ENCODE assay signal across 1 cellular context in the genomic region with DNA sequence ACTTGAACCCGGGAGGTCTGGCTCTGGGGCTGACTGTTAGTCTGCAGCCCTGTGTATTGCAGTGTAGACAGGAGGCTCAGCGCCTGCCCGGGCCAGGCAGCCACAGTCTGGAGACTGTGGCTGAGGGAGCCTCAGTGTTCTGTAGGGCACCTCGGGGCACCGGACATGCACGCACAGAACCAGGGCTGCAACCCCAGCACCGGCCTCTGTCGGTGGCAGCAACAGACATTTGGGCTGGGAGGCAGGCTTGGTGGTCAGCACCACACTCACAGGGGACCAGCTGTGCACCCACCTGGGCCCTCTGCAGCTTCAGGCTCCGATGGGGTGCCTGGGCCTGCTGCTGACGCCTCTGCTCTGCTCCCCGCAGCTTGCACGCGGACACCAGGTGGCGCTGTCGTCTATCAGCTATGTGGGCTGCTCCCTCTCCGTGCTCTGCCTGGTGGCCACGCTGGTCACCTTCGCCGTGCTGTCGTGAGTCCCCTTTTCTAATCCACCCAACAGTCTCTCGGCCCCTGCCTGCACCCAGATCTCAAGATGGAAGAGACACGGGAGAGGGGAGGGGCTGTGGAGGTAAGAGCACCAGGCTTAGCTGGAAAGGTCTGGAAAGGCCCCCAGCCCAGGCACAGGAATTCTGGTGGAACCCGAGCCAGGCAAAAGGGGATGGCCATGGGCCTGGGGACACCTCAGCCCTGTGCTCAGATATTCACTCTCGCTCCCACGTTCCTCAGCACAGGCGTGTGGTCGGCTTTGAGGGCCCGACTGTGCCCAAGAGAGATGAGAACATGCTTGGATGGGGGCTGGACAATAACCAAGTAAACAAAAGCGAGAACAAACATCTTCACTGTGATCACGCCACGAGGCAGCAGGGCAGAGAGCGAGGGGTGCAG.
A peak's percentile ranks its signal among the peaks of the same experiment; 100 is the strongest.
TF ChIP-seq lines count a peak whose summit lies in the region.

No MANE protein-coding gene starts in this region.

TF ChIP-seq in K562, 482 proteins besides CTCF, POLR2A, EP300 and RAD21 (continued from another document and continues in another):
- TF ChIP-seq ZBTB9 (CRISPR knock-in tag; IDR thresholded peaks at IDR 0.05) (peak; percentile 15; the same call in 1 of the 2 replicates), ZFX (CRISPR knock-in tag; IDR thresholded peaks at IDR 0.05) (peak; percentile 51), ARHGAP35 (IDR thresholded peaks at IDR 0.05; ENCODE audit: partially characterized antibody) (no peak), TAF9B (IDR thresholded peaks at IDR 0.05; ENCODE audit: partially characterized antibody) (no peak), NR1H2 (CRISPR knock-in tag; IDR thresholded peaks at IDR 0.05) (no peak), TCF7L2 (IDR thresholded peaks at IDR 0.05; ENCODE audit: low read depth, low read length) (no peak), MCM7 (IDR thresholded peaks at IDR 0.05) (no peak), ELF1 (tag; IDR thresholded peaks at IDR 0.05) (no peak), ZKSCAN3 (CRISPR knock-in tag; IDR thresholded peaks at IDR 0.05) (no peak), NCOA1 (IDR thresholded peaks at IDR 0.05; ENCODE audit: low read depth) (no peak), TFAP4 (CRISPR knock-in tag; IDR thresholded peaks at IDR 0.05; ENCODE audit: borderline replicate concordance) (peak; percentile 71; the same call in 1 of the 2 replicates), MAZ (CRISPR knock-in tag; conservative IDR thresholded peaks at IDR 0.05 in 1 of 2, IDR thresholded peaks at IDR 0.05 in 1 of 2) (peak; percentile 57 to 77; a peak in 3 of 4 replicates), CREB1 (IDR thresholded peaks at IDR 0.05) (no peak), CREB1 (CRISPR knock-in tag; IDR thresholded peaks at IDR 0.05) (peak; percentile 58), SUPT5H (IDR thresholded peaks at IDR 0.05) (no peak), DLX4 (CRISPR knock-in tag; IDR thresholded peaks at IDR 0.05) (no peak), NFATC3 (IDR thresholded peaks at IDR 0.05) (no peak), PREB (CRISPR knock-in tag; IDR thresholded peaks at IDR 0.05) (no peak), YBX1 (IDR thresholded peaks at IDR 0.05) (no peak), ZNF311 (CRISPR knock-in tag; IDR thresholded peaks at IDR 0.05) (no peak), E2F6 (IDR thresholded peaks at IDR 0.05; ENCODE audit: borderline replicate concordance in 1 of 2, extremely low read depth in 1 of 2, insufficient read depth in 1 of 2, insufficient read length in 1 of 2, low read depth in 1 of 2, low read length in 1 of 2, poor library complexity in 1 of 2, severe bottlenecking in 1 of 2) (peak in 1 of 2 experiments; percentile 22), ZNF778 (CRISPR knock-in tag; IDR thresholded peaks at IDR 0.05) (no peak), NR4A1 (CRISPR knock-in tag; IDR thresholded peaks at IDR 0.05) (no peak), NR4A1 (tag; IDR thresholded peaks at IDR 0.05) (no peak), ATF7 (IDR thresholded peaks at IDR 0.05) (peak; percentile 33; the same call in 1 of the 2 replicates), MCM5 (IDR thresholded peaks at IDR 0.05; ENCODE audit: low read depth) (no peak), STAG1 (CRISPR knock-in tag; IDR thresholded peaks at IDR 0.05; ENCODE audit: borderline replicate concordance) (peak; percentile 99), ZC3H8 (IDR thresholded peaks at IDR 0.05) (no peak), RBM25 (IDR thresholded peaks at IDR 0.05; ENCODE audit: low read depth, low read length, severe bottlenecking) (no peak), ESRRB (CRISPR knock-in tag; IDR thresholded peaks at IDR 0.05; ENCODE audit: borderline replicate concordance) (no peak), CTBP1 (IDR thresholded peaks at IDR 0.05; ENCODE audit: borderline replicate concordance) (0 out of 2 replicates have a peak, but pooled peaks have one; percentile 33), ZNF584 (CRISPR knock-in tag; IDR thresholded peaks at IDR 0.05; ENCODE audit: low read depth) (no peak), DMBX1 (CRISPR knock-in tag; IDR thresholded peaks at IDR 0.05; ENCODE audit: borderline replicate concordance) (no peak), FOS (IDR thresholded peaks at IDR 0.05; ENCODE audit: extremely low read depth, insufficient read length) (no peak), CEBPG (CRISPR knock-in tag; IDR thresholded peaks at IDR 0.05) (no peak), CEBPG (tag; conservative IDR thresholded peaks at IDR 0.05 in 1 of 2, IDR thresholded peaks at IDR 0.05 in 1 of 2) (no peak), ZNF232 (CRISPR knock-in tag; IDR thresholded peaks at IDR 0.05) (no peak), SAP30 (IDR thresholded peaks at IDR 0.05; ENCODE audit: borderline replicate concordance, insufficient read depth, low read depth, low read length, poor library complexity, severe bottlenecking) (no peak), PHF20 (IDR thresholded peaks at IDR 0.05; ENCODE audit: partially characterized antibody) (no peak), THRAP3 (IDR thresholded peaks at IDR 0.05; ENCODE audit: borderline replicate concordance) (no peak), WHSC1 (IDR thresholded peaks at IDR 0.05; ENCODE audit: low read length) (no peak), ZFP36 (IDR thresholded peaks at IDR 0.05; ENCODE audit: low read depth, low read length, partially characterized antibody) (peak; percentile 32), GMEB1 (CRISPR knock-in tag; IDR thresholded peaks at IDR 0.05) (no peak), MYNN (IDR thresholded peaks at IDR 0.05) (no peak), MYNN (CRISPR knock-in tag; IDR thresholded peaks at IDR 0.05) (no peak), PCBP1 (IDR thresholded peaks at IDR 0.05; ENCODE audit: low read depth, low read length, poor library complexity, severe bottlenecking) (no peak), SMC3 (conservative IDR thresholded peaks at IDR 0.05; ENCODE audit: insufficient read depth, low read depth, low read length) (peak; percentile 98), HDGF (IDR thresholded peaks at IDR 0.05) (no peak), ASH1L (IDR thresholded peaks at IDR 0.05; ENCODE audit: borderline replicate concordance, low read depth, partially characterized antibody) (no peak), RFX5 (IDR thresholded peaks at IDR 0.05; ENCODE audit: low read depth, low read length) (no peak), CCNT2 (IDR thresholded peaks at IDR 0.05; ENCODE audit: borderline replicate concordance, extremely low read depth, insufficient read length, low read depth, low read length) (no peak), KLF1 (tag; IDR thresholded peaks at IDR 0.05) (no peak)
- TF ChIP-seq, protein P1, sequence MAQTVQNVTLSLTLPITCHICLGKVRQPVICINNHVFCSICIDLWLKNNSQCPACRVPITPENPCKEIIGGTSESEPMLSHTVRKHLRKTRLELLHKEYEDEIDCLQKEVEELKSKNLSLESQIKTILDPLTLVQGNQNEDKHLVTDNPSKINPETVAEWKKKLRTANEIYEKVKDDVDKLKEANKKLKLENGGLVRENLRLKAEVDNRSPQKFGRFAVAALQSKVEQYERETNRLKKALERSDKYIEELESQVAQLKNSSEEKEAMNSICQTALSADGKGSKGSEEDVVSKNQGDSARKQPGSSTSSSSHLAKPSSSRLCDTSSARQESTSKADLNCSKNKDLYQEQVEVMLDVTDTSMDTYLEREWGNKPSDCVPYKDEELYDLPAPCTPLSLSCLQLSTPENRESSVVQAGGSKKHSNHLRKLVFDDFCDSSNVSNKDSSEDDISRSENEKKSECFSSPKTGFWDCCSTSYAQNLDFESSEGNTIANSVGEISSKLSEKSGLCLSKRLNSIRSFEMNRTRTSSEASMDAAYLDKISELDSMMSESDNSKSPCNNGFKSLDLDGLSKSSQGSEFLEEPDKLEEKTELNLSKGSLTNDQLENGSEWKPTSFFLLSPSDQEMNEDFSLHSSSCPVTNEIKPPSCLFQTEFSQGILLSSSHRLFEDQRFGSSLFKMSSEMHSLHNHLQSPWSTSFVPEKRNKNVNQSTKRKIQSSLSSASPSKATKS (CRISPR knock-in tag; IDR thresholded peaks at IDR 0.05) = no peak
- TF ChIP-seq, protein P2, sequence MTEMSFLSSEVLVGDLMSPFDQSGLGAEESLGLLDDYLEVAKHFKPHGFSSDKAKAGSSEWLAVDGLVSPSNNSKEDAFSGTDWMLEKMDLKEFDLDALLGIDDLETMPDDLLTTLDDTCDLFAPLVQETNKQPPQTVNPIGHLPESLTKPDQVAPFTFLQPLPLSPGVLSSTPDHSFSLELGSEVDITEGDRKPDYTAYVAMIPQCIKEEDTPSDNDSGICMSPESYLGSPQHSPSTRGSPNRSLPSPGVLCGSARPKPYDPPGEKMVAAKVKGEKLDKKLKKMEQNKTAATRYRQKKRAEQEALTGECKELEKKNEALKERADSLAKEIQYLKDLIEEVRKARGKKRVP (CRISPR knock-in tag; IDR thresholded peaks at IDR 0.05) = no peak
- TF ChIP-seq, protein P3, sequence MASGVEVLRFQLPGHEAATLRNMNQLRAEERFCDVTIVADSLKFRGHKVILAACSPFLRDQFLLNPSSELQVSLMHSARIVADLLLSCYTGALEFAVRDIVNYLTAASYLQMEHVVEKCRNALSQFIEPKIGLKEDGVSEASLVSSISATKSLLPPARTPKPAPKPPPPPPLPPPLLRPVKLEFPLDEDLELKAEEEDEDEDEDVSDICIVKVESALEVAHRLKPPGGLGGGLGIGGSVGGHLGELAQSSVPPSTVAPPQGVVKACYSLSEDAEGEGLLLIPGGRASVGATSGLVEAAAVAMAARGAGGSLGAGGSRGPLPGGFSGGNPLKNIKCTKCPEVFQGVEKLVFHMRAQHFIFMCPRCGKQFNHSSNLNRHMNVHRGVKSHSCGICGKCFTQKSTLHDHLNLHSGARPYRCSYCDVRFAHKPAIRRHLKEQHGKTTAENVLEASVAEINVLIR (CRISPR knock-in tag; IDR thresholded peaks at IDR 0.05) = no peak
- TF ChIP-seq, protein P4, sequence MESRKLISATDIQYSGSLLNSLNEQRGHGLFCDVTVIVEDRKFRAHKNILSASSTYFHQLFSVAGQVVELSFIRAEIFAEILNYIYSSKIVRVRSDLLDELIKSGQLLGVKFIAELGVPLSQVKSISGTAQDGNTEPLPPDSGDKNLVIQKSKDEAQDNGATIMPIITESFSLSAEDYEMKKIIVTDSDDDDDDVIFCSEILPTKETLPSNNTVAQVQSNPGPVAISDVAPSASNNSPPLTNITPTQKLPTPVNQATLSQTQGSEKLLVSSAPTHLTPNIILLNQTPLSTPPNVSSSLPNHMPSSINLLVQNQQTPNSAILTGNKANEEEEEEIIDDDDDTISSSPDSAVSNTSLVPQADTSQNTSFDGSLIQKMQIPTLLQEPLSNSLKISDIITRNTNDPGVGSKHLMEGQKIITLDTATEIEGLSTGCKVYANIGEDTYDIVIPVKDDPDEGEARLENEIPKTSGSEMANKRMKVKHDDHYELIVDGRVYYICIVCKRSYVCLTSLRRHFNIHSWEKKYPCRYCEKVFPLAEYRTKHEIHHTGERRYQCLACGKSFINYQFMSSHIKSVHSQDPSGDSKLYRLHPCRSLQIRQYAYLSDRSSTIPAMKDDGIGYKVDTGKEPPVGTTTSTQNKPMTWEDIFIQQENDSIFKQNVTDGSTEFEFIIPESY (CRISPR knock-in tag; IDR thresholded peaks at IDR 0.05) = no peak
